In the genomic region with DNA sequence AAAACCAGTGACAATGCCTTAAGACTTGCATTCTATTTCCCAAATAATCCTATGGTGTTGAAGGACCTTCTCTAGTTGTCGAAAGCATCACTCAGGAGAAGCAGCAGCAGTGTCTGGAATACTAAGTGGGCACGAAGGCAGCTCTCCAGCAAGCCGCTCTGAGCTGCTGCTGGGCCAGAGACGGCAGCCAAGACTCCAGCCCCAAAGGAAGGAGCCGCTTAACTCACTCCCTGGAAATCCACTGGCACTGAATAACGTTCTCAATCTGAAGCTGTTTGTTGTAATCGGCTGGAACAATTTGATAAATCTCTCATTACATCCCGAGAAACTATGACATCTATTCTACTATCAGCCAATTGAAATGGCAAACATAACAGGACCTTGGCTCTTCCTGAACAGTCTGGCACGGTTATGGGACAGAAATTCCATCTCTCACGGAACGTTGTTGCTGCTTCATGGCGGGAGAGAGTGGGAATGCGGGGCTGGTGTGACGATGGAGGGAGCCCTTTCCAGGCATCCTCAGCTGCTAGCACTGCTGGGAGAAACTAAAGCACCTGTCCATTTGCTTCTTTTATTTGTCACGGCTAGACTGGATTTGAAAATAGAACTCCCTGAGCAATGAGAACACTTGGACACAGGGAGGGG, we compare ENCODE assay signal across 18 cellular contexts.
"Had no signal": no experiment of that assay in that cellular context is flagged by ENCODE, and none has a peak within 500 bp of the region (broad histone marks: within the 10 kb centered on the region; RNA-seq: fewer than 3 reads in every experiment).

No MANE protein-coding gene starts in this region.

- H3K4me1 ChIP-seq: foreskin keratinocyte, lower lobe of right lung, sigmoid colon had no signal

- FAIRE-seq: islet of Langerhans had no signal

- H3K9me3 ChIP-seq: lower lobe of right lung, SK-N-SH had no signal

- DNase-seq: activated CD4-positive, alpha-beta T cell treated with anti-CD3 and anti-CD28 coated beads, Interleukin-2, amount 50 U/mL, for 1 hour; activated CD8-positive, alpha-beta memory T cell treated with anti-CD3 and anti-CD28 coated beads for 24 hours; activated naive CD8-positive, alpha-beta T cell treated with anti-CD3 and anti-CD28 coated beads, Interleukin-2, amount 10 ng/mL, durations not matched to agents 7 days and 5 days; aorta; effector CD8-positive, alpha-beta T cell; foreskin keratinocyte; left colon; lower lobe of right lung; sigmoid colon; SK-N-SH; stimulated activated CD4-positive, alpha-beta T cell treated with anti-CD3 and anti-CD28 coated beads, Interleukin-1b, Interleukin-23, amount 100 ng/mL, for 48 hours; stimulated activated naive CD8-positive, alpha-beta T cell treated with anti-CD3 and anti-CD28 coated beads, Interleukin-15, amount 100 ng/mL, for 72 hours; T-cell; T-helper 9 cell had no signal

- H3K27me3 ChIP-seq: cardiac muscle cell, foreskin keratinocyte, sigmoid colon had no signal

- H3K27ac ChIP-seq: cardiac muscle cell, coronary artery, foreskin keratinocyte, lower lobe of right lung, sigmoid colon had no signal

- H3K36me3 ChIP-seq: cardiac muscle cell, lower lobe of right lung, sigmoid colon had no signal

- ATAC-seq: activated CD4-positive, CD25-positive, alpha-beta regulatory T cell treated with anti-CD3 and anti-CD28 coated beads, Interleukin-2, amount 50 U/mL, for 24 hours; foreskin keratinocyte; left colon; lower lobe of right lung; stimulated activated naive CD8-positive, alpha-beta T cell treated with anti-CD3 and anti-CD28 coated beads, Interleukin-15, amount 100 ng/mL, for 72 hours; T-cell had no signal

- H3K4me3 ChIP-seq: cardiac muscle cell, coronary artery, lower lobe of right lung, sigmoid colon had no signal
